Comparison of ENCODE assay signal across 8 cellular contexts in genomic region chr6:158654498-158654897, GRCh38. TPM values are rescaled to one million over a fixed set of nuclear protein-coding genes. Genes with fewer than 3 reads are reported as not detected.
DNase-seq lines count a peak whose midpoint lies in the region; ATAC-seq and TF ChIP-seq lines count a peak whose summit lies in the region.

No MANE protein-coding gene starts in this region.

- in situ Hi-C loops in GM13976 (cut with MboI; ENCODE audit: low sequenced_read_pairs, unreplicated experiment), result no loop called here

- no peaks in the 10 kb centered on the region for H3K36me3 ChIP-seq in effector memory CD4-positive, alpha-beta T cell (ENCODE audit: control insufficient read depth, insufficient read depth, low read length)
- no peaks in the 10 kb centered on the region for H3K36me3 ChIP-seq in mucosa of rectum (ENCODE audit: control insufficient read depth in 2 of 2, insufficient read depth in 2 of 2, low read length in 2 of 2)
- H3K36me3 ChIP-seq in aorta (ENCODE audit: control insufficient read depth in 1 of 2, insufficient read depth in 2 of 2, low read length in 1 of 2), result no peaks in the 10 kb centered on the region

- TF ChIP-seq CTCF in GM13976 (IDR thresholded peaks at IDR 0.05; ENCODE audit: borderline replicate concordance, control extremely low read depth, extremely low read depth, insufficient read depth, missing control alignments), result no peak

- H3K4me3 ChIP-seq in effector memory CD4-positive, alpha-beta T cell (ENCODE audit: insufficient read depth, low read depth, low read length, poor library complexity, severe bottlenecking), result peak overlapping the region; percentile 4
- H3K4me3 ChIP-seq in mucosa of rectum (ENCODE audit: low read length in 2 of 2) (no peak overlapping the region), aorta (ENCODE audit: low read length in 2 of 2) (no peak overlapping the region)

- DNase-seq in GM04503 (ENCODE audit: low read depth) (peak; percentile 87), RPMI7951 (ENCODE audit: low read depth) (peak; percentile 97), aorta (peak in 1 of 2 donors; percentile 89), GM13976 (ENCODE audit: low spot score) (no peak)
- DNase-seq in effector memory CD4-positive, alpha-beta T cell, result no peak

- WGBS in aorta, 2 donors, result 44 to 51% methylated on average over 6 of the region's 6 CpGs

- H3K27me3 ChIP-seq in effector memory CD4-positive, alpha-beta T cell (replicated peaks; ENCODE audit: control insufficient read depth, insufficient read depth, low read length, poor library complexity, severe bottlenecking), result no peaks in the 10 kb centered on the region
- no peaks in the 10 kb centered on the region for H3K27me3 ChIP-seq in mucosa of rectum (ENCODE audit: control insufficient read depth in 2 of 2, insufficient read depth in 2 of 2, low read length in 2 of 2)
- no peaks in the 10 kb centered on the region for H3K27me3 ChIP-seq in aorta (ENCODE audit: control insufficient read depth in 1 of 2, insufficient read depth in 2 of 2, low read length in 1 of 2)

- intact Hi-C loops in aorta (cut with DNase I), result no loop called here

- peaks cover 48% of the 10 kb centered on the region for H3K4me1 ChIP-seq in effector memory CD4-positive, alpha-beta T cell (ENCODE audit: control insufficient read depth, insufficient read depth, low read length, poor library complexity, severe bottlenecking)
- H3K4me1 ChIP-seq in mucosa of rectum (ENCODE audit: control insufficient read depth in 2 of 2, insufficient read depth in 2 of 2, low read length in 2 of 2) (peaks cover 4 to 8% of the 10 kb centered on the region in 2 donors), aorta (ENCODE audit: control insufficient read depth in 1 of 2, insufficient read depth in 2 of 2, low read length in 2 of 2) (no peaks in the 10 kb centered on the region)

- no peak overlapping the region for H3K9ac ChIP-seq in mucosa of rectum (ENCODE audit: low read depth in 1 of 2, low read length in 2 of 2)

- peak overlapping the region; percentile 96 for H3K27ac ChIP-seq in effector memory CD4-positive, alpha-beta T cell (ENCODE audit: insufficient read depth, low read length, poor library complexity, severe bottlenecking)
- H3K27ac ChIP-seq in mucosa of rectum (ENCODE audit: low read depth in 2 of 2, low read length in 2 of 2) (peak overlapping the region; percentile 65 to 82), aorta (ENCODE audit: low read depth in 1 of 2, low read length in 2 of 2) (no peak overlapping the region)

- ATAC-seq in aorta (ENCODE audit: low FRiP score) (peak; percentile 85), GM18517 (IDR thresholded peaks at IDR 0.05; ENCODE audit: unreplicated experiment) (no peak), GM18873 (IDR thresholded peaks at IDR 0.05; ENCODE audit: low FRiP score, unreplicated experiment) (no peak)

- H3K9me3 ChIP-seq in effector memory CD4-positive, alpha-beta T cell (ENCODE audit: control insufficient read depth, low read length), result no peaks in the 10 kb centered on the region
- no peaks in the 10 kb centered on the region for H3K9me3 ChIP-seq in mucosa of rectum (ENCODE audit: control insufficient read depth in 2 of 2, low read length in 2 of 2)
- H3K9me3 ChIP-seq in aorta (ENCODE audit: control insufficient read depth, low read length), result no peaks in the 10 kb centered on the region

RNA-seq across cellular contexts. Expression of gene SYTL3, which starts 4.6 kb away (rescaled TPM):
- total RNA-seq in RPMI7951 (2014; rRNA removed; shearing (Covaris generic)), result 4.1 and 6.2 TPM in 2 replicates
- total RNA-seq in aorta, result 1 to 10 TPM; 3.9 to 4.7 TPM
- polyA plus RNA-seq in aorta, result 1 to 10 TPM in 1 of 2 donors, under 1 TPM in 1; 0.64 to 1.0 TPM

RNA-seq across cellular contexts. Expression of gene DYNLT1, which starts 10.0 kb away (rescaled TPM):
- 163 and 195 TPM in 2 replicates for total RNA-seq in RPMI7951 (2014; rRNA removed; shearing (Covaris generic))
- total RNA-seq in aorta, result 10 to 100 TPM; 78.6 to 87.6 TPM
- 100 to 1,000 TPM in 1 of 2 donors, 10 to 100 TPM in 1; 92.9 to 211 TPM for polyA plus RNA-seq in aorta

Comparison
In these comparisons a context has a peak if more than half of its experiments do, and no peak if none do; other contexts are left out.
1. DNase-seq: peak in GM04503 (single experiment) and RPMI7951 (single experiment); none in effector memory CD4-positive, alpha-beta T cell (0 of 3) and GM13976 (single experiment).
2. H3K27ac ChIP-seq: peak in effector memory CD4-positive, alpha-beta T cell (single experiment) and mucosa of rectum (2 of 2); none in aorta (0 of 2).